In the genomic region with DNA sequence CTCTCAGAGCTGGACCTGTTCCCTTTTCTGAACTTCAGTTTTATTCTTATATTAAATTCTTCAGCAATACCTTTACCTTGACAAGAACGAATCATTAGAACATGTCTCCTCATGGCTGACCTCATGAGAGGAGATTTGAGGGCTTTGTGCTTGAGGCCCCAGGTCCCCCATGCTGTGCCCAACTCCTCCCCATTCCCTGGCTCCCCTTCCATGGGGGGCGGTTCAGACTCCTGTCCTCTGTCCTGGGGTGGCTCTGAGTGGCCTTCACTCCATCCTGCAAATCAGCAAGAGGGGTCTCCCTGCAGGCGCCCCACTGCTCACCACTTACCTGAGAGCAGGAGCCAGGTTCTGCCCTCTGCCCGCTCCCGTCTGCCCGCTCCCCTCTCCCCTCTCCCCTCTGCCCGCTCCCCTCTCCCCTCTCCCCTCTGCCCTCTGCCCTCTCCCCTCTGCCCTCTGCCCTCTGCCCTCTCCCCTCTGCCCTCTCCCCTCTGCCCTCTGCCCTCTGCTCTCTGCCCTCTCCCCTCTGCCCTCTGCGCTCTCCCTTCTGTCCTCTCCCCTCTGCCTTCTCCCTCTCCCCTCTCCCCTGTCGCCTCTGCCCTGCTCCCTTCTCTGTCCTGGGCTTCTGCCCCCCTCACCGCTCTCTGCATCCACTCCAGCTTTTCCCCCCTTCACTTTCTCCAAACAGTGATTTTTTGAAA, we compare ENCODE assay signal across 1 cellular context.
TF ChIP-seq lines count a peak whose summit lies in the region.

No MANE protein-coding gene starts in this region.

TF ChIP-seq in H1, 55 proteins besides CTCF, POLR2A, EP300 and RAD21 (continued from another document):
- no peak for TF ChIP-seq SIX5 (IDR thresholded peaks at IDR 0.05; ENCODE audit: low read depth, low read length)
